ENCODE assay signal across 13 cellular contexts in the genomic region with DNA sequence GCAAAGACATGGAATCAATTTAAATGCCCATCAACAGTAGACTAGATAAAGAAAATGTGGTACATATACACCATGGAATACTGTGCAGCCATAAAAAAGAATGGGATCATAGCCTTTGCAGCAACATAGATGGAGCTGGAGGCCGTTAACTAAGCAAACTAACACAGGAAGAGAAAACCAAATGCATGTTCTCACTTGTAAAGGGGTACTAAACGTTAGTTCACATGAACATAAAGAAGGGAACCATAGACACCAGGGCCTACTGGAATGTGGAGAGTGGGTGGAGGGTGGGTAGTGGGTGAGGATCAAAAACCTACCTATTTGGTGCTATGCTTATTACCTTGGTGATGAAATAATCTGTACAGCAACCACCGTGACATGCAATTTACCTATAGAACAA.
A peak's percentile ranks its signal among the peaks of the same experiment; 100 is the strongest.
DNase-seq lines count a peak whose midpoint lies in the region; ATAC-seq and TF ChIP-seq lines count a peak whose summit lies in the region.
"Had no signal": no experiment of that assay in that cellular context is flagged by ENCODE, and none has a peak within 500 bp of the region (broad histone marks: within the 10 kb centered on the region; RNA-seq: fewer than 3 reads in every experiment).

No MANE protein-coding gene starts in this region.

- no peaks in the 10 kb centered on the region for H3K36me3 ChIP-seq in tibial nerve
- H3K36me3 ChIP-seq: adrenal gland, uterus had no signal

- peak overlapping the region in 1 of 4 donors; percentile 47 for H3K27ac ChIP-seq in tibial nerve
- H3K27ac ChIP-seq: A549, uterus had no signal

- no peak overlapping the region for H3K4me3 Mint-ChIP-seq in activated CD8-positive, alpha-beta memory T cell treated with anti-CD3 and anti-CD28 coated beads, Interleukin-2, amount 10 ng/mL, durations not matched to agents 7 days and 5 days
- peak overlapping the region; percentile 23 to 96 (median 71) for H3K4me3 Mint-ChIP-seq in naive B cell

- no peak for TF ChIP-seq POLR2A in tibial nerve (IDR thresholded peaks at IDR 0.05)

- peak overlapping the region; percentile 72 for H3K27ac Mint-ChIP-seq in activated CD8-positive, alpha-beta memory T cell treated with anti-CD3 and anti-CD28 coated beads, Interleukin-2, amount 10 ng/mL, durations not matched to agents 7 days and 5 days
- H3K27ac Mint-ChIP-seq in naive B cell: peak overlapping the region; percentile 89 to 99 (median 98)

- no peaks in the 10 kb centered on the region for H3K9me3 Mint-ChIP-seq in activated CD8-positive, alpha-beta memory T cell treated with anti-CD3 and anti-CD28 coated beads, Interleukin-2, amount 10 ng/mL, durations not matched to agents 7 days and 5 days (ENCODE audit: low read depth)
- H3K9me3 Mint-ChIP-seq in naive B cell: no peaks in the 10 kb centered on the region

- no peak for DNase-seq in activated CD8-positive, alpha-beta memory T cell treated with anti-CD3 and anti-CD28 coated beads, Interleukin-2, amount 10 ng/mL, durations not matched to agents 7 days and 5 days
- DNase-seq in activated CD8-positive, alpha-beta memory T cell treated with anti-CD3 and anti-CD28 coated beads for 24 hours: no peak
- DNase-seq in naive B cell (no peak), tibial nerve (ENCODE audit: low spot score in 2 of 2) (no peak)
- DNase-seq: adrenal gland, GOT3, mesenchymal stem cell, uterus had no signal

- no peaks in the 10 kb centered on the region for H3K9me3 ChIP-seq in tibial nerve
- H3K9me3 ChIP-seq: A549, adrenal gland, uterus had no signal

- no peaks in the 10 kb centered on the region for H3K27me3 Mint-ChIP-seq in activated CD8-positive, alpha-beta memory T cell treated with anti-CD3 and anti-CD28 coated beads, Interleukin-2, amount 10 ng/mL, durations not matched to agents 7 days and 5 days
- no peaks in the 10 kb centered on the region for H3K27me3 Mint-ChIP-seq in naive B cell

- CTCF ChIA-PET in activated CD8-positive, alpha-beta memory T cell treated with anti-CD3 and anti-CD28 coated beads, Interleukin-2, amount 10 ng/mL, durations not matched to agents 7 days and 5 days (lab: Charles Lee): interaction anchor here (1.0 to 2.8 kb wide), 6 partner anchors 9 to 258 kb away, joined by 3 to 10 read pairs (median 4); no protein-coding TSS in a partner anchor

- no peaks in the 10 kb centered on the region for H3K27me3 ChIP-seq in tibial nerve
- H3K27me3 ChIP-seq: adrenal gland, uterus had no signal

- H3K36me3 Mint-ChIP-seq in activated CD8-positive, alpha-beta memory T cell treated with anti-CD3 and anti-CD28 coated beads, Interleukin-2, amount 10 ng/mL, durations not matched to agents 7 days and 5 days: peaks cover 57% of the 10 kb centered on the region
- H3K36me3 Mint-ChIP-seq in naive B cell: no peaks in the 10 kb centered on the region

- peaks cover 53% of the 10 kb centered on the region for H3K4me1 Mint-ChIP-seq in activated CD8-positive, alpha-beta memory T cell treated with anti-CD3 and anti-CD28 coated beads, Interleukin-2, amount 10 ng/mL, durations not matched to agents 7 days and 5 days
- peaks cover 49 to 79% (median 54%) of the 10 kb centered on the region in 3 donors for H3K4me1 Mint-ChIP-seq in naive B cell

- H3K4me3 ChIP-seq in tibial nerve: no peak overlapping the region
- H3K4me3 ChIP-seq: A549, adrenal gland, uterus had no signal

- no peak for ATAC-seq in activated CD8-positive, alpha-beta memory T cell treated with anti-CD3 and anti-CD28 coated beads, Interleukin-2, amount 10 ng/mL, durations not matched to agents 7 days and 5 days
- ATAC-seq in GM21529 (IDR thresholded peaks at IDR 0.05; ENCODE audit: unreplicated experiment): peak; percentile 10
- peak; percentile 9 for ATAC-seq in HG03520 (IDR thresholded peaks at IDR 0.05; ENCODE audit: unreplicated experiment)
- ATAC-seq in naive B cell (ENCODE audit: low read depth in 2 of 2): peak; percentile 10 to 24
- no peak for ATAC-seq in HG03457 (IDR thresholded peaks at IDR 0.05; ENCODE audit: unreplicated experiment)
- no peak for ATAC-seq in GM19328 (IDR thresholded peaks at IDR 0.05; ENCODE audit: unreplicated experiment)
- ATAC-seq: A549 had no signal

- 81 to 82% methylated on average over 3 of the region's 3 CpGs for WGBS in tibial nerve, 2 donors

- H3K4me1 ChIP-seq in tibial nerve: peaks cover 0 to 7% (median 0%) of the 10 kb centered on the region in 4 donors
- H3K4me1 ChIP-seq: A549, adrenal gland, uterus had no signal

- TF ChIP-seq CTCF in tibial nerve (IDR thresholded peaks at IDR 0.05): no peak

- TF ChIP-seq EP300 in tibial nerve (IDR thresholded peaks at IDR 0.05): no peak

Comparison
In these comparisons a context has a peak if more than half of its experiments do, and no peak if none do; other contexts are left out.
1. ATAC-seq: peak in GM21529 (single experiment), HG03520 (single experiment) and naive B cell (2 of 2); none in activated CD8-positive, alpha-beta memory T cell treated with anti-CD3 and anti-CD28 coated beads, Interleukin-2, amount 10 ng/mL, durations not matched to agents 7 days and 5 days (single experiment), HG03457 (single experiment) and GM19328 (single experiment).